Comparison of ENCODE assay signal across 30 cellular contexts in the genomic region with DNA sequence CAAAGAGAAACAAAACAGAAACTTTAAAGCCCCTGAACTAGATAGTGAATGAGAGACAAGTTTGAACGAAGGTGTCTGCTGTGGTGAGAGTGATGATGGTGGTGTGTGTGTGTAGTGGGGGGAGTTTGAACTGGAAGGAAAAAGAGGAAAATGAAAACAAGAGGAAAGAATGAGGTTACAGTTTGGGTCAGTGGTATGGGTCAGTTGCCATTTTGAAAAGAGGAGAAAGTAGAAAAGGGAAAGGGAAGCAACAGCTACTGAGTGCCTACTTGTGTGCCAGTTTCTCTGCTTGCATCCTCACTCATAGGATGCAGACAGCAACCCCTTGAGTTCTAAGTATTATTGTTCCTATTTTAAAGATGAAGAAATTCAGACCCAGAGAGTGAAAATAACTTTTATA.
"Had no signal": no experiment of that assay in that cellular context is flagged by ENCODE, and none has a peak within 500 bp of the region (broad histone marks: within the 10 kb centered on the region; RNA-seq: fewer than 3 reads in every experiment).

No MANE protein-coding gene starts in this region.

- H3K4me3 Mint-ChIP-seq: immature natural killer cell; naive thymus-derived CD8-positive, alpha-beta T cell; nephron; neural crest cell; stimulated activated effector memory CD8-positive, alpha-beta T cell treated with anti-CD3 and anti-CD28 coated beads, Interleukin-12 subunit alpha, Interleukin-12 subunit beta, amount 100 ng/mL, for 72 hours; stimulated activated naive CD8-positive, alpha-beta T cell treated with anti-CD3 and anti-CD28 coated beads, Interleukin-15, Interleukin-2, amounts not matched to agents 100 ng/mL and 50 ng/mL, for 24 hours had no signal

- H3K27ac ChIP-seq: left lung, lower lobe of right lung, pancreas, prostate gland, spleen, suprapubic skin, thoracic aorta, tibial artery, upper lobe of right lung had no signal

- DNase-seq: hypothalamus; immature natural killer cell; kidney; left colon; left lung; lower lobe of right lung; mammary epithelial cell; mesenchymal stem cell; naive thymus-derived CD8-positive, alpha-beta T cell; nucleus accumbens; pancreas; posterior cingulate gyrus; retina; right cardiac atrium; small intestine; spleen; stimulated activated CD4-positive, alpha-beta T cell treated with anti-CD3 and anti-CD28 coated beads, Interleukin-4, amount 100 ng/mL, for 24 hours; stimulated activated naive CD4-positive, alpha-beta T cell; tibial artery; trophoblast cell; upper lobe of right lung had no signal

- H3K9me3 Mint-ChIP-seq: immature natural killer cell; naive thymus-derived CD8-positive, alpha-beta T cell; nephron; stimulated activated effector memory CD8-positive, alpha-beta T cell treated with anti-CD3 and anti-CD28 coated beads, Interleukin-12 subunit alpha, Interleukin-12 subunit beta, amount 100 ng/mL, for 72 hours; stimulated activated naive CD8-positive, alpha-beta T cell treated with anti-CD3 and anti-CD28 coated beads, Interleukin-15, Interleukin-2, amounts not matched to agents 100 ng/mL and 50 ng/mL, for 24 hours had no signal

- H3K9me3 ChIP-seq: left lung, lower lobe of right lung, pancreas, prostate gland, spleen, suprapubic skin, thoracic aorta, tibial artery, upper lobe of right lung had no signal

- H3K36me3 Mint-ChIP-seq: immature natural killer cell; naive thymus-derived CD8-positive, alpha-beta T cell; stimulated activated effector memory CD8-positive, alpha-beta T cell treated with anti-CD3 and anti-CD28 coated beads, Interleukin-12 subunit alpha, Interleukin-12 subunit beta, amount 100 ng/mL, for 72 hours had no signal

- H3K27me3 ChIP-seq: suprapubic skin, tibial artery, upper lobe of right lung had no signal

- H3K4me3 ChIP-seq: left lung, lower lobe of right lung, pancreas, prostate gland, spleen, suprapubic skin, thoracic aorta, tibial artery, upper lobe of right lung had no signal

- H3K36me3 ChIP-seq: left lung, lower lobe of right lung, pancreas, prostate gland, spleen, suprapubic skin, thoracic aorta, tibial artery, upper lobe of right lung had no signal

- H3K27ac Mint-ChIP-seq: naive thymus-derived CD8-positive, alpha-beta T cell; stimulated activated effector memory CD8-positive, alpha-beta T cell treated with anti-CD3 and anti-CD28 coated beads, Interleukin-12 subunit alpha, Interleukin-12 subunit beta, amount 100 ng/mL, for 72 hours; stimulated activated naive CD8-positive, alpha-beta T cell treated with anti-CD3 and anti-CD28 coated beads, Interleukin-15, Interleukin-2, amounts not matched to agents 100 ng/mL and 50 ng/mL, for 24 hours had no signal

- FAIRE-seq: islet of Langerhans, kidney, pancreas, small intestine, urothelium cell line had no signal

- H3K4me1 ChIP-seq: left lung, lower lobe of right lung, pancreas, prostate gland, spleen, suprapubic skin, tibial artery, upper lobe of right lung had no signal

- ATAC-seq: left colon; left lung; lower lobe of right lung; naive thymus-derived CD8-positive, alpha-beta T cell; pancreas; right cardiac atrium; stimulated activated effector memory CD8-positive, alpha-beta T cell treated with anti-CD3 and anti-CD28 coated beads, Interleukin-12 subunit alpha, Interleukin-12 subunit beta, amount 100 ng/mL, for 72 hours; upper lobe of right lung had no signal

- H3K4me1 Mint-ChIP-seq: immature natural killer cell; stimulated activated effector memory CD8-positive, alpha-beta T cell treated with anti-CD3 and anti-CD28 coated beads, Interleukin-12 subunit alpha, Interleukin-12 subunit beta, amount 100 ng/mL, for 72 hours had no signal
